Comparison of ENCODE assay signal across 1 cellular context in genomic region chr1:219555031-219555667, GRCh38.
TF ChIP-seq lines count a peak whose summit lies in the region.

No MANE protein-coding gene starts in this region.

TF ChIP-seq in GM23338, 12 proteins besides CTCF, POLR2A, EP300 and RAD21 (continued from another document):
- TF ChIP-seq ZNF462 (CRISPR knock-in tag; IDR thresholded peaks at IDR 0.05) (no peak), REST (IDR thresholded peaks at IDR 0.05; ENCODE audit: unreplicated experiment) (no peak), ETS1 (IDR thresholded peaks at IDR 0.05) (no peak), EZH2phosphoT487 (IDR thresholded peaks at IDR 0.05; ENCODE audit: unreplicated experiment) (no peak)
